ENCODE assay signal across 2 cellular contexts in the genomic region with DNA sequence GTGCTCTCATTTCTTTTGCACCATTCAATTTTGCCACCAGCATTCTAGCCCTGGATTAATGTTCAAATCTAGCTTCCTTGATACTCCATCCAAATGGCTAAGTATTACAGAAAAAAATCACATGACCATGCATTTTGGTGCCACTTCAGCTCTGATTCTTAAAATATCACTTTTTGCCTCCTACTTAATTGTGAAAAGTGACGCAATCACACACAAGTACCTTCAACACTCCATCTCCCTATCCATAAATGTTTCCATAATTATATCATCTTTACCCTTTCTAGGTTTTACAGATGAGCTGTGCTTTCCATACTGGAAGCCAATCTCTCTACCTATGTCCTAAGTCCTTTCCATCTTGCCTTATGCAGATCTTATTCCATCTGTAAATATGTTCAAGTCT.
TF ChIP-seq lines count a peak whose summit lies in the region.

No MANE protein-coding gene starts in this region.

TF ChIP-seq in IMR-90, 13 proteins besides CTCF, POLR2A, EP300 and RAD21:
- TF ChIP-seq CEBPB (IDR thresholded peaks at IDR 0.05; ENCODE audit: low read depth, low read length) = peak; percentile 83
- no peak for TF ChIP-seq BHLHE40 (IDR thresholded peaks at IDR 0.05; ENCODE audit: low read depth, low read length)
TF ChIP-seq in IMR-90: peak in this region for 1.

TF ChIP-seq in K562, 482 proteins besides CTCF, POLR2A, EP300 and RAD21:
- TF ChIP-seq CEBPG (CRISPR knock-in tag; IDR thresholded peaks at IDR 0.05) = no peak
- TF ChIP-seq CEBPG (tag; conservative IDR thresholded peaks at IDR 0.05 in 1 of 2, IDR thresholded peaks at IDR 0.05 in 1 of 2) = peak; percentile 27 to 56; a peak in 2 of 4 replicates
- TF ChIP-seq CBX8 (IDR thresholded peaks at IDR 0.05; ENCODE audit: borderline replicate concordance, extremely low read depth, low read depth, low read length, poor library complexity, severe bottlenecking) = no peak
- TF ChIP-seq CEBPB (tag; IDR thresholded peaks at IDR 0.05) = peak; percentile 71
